In genomic region chr9:109320338-109320733, GRCh38 we compare ENCODE assay signal across 8 cellular contexts. TPM values are rescaled to one million over a fixed set of nuclear protein-coding genes. Genes with fewer than 3 reads are reported as not detected.
DNase-seq lines count a peak whose midpoint lies in the region; ATAC-seq, FAIRE-seq and TF ChIP-seq lines count a peak whose summit lies in the region.

No MANE protein-coding gene starts in this region.

- H3K4me2 ChIP-seq in H1 (ENCODE audit: insufficient read depth in 1 of 2, low read depth in 2 of 2, low read length in 2 of 2) = no peak overlapping the region; a peak in 1 of 4 replicates

- H3K27ac ChIP-seq in H1 (ENCODE audit: low read depth, low read length) (no peak overlapping the region), upper lobe of left lung (no peak overlapping the region), dorsolateral prefrontal cortex (no peak overlapping the region)

- peaks cover 6% of the 10 kb centered on the region for H3K23me2 ChIP-seq in H1 (ENCODE audit: low read depth, low read length)

- H2BK5ac ChIP-seq in H1 (ENCODE audit: low read depth, low read length) = no peak overlapping the region

- no peak overlapping the region for H3K56ac ChIP-seq in H1 (replicated peaks; ENCODE audit: insufficient read length, low read depth, low read length)

- TF ChIP-seq CTCF in H1 (IDR thresholded peaks at IDR 0.05; ENCODE audit: control extremely low read depth in 1 of 3, insufficient read depth in 1 of 3, low read depth in 1 of 3, low read length in 3 of 3) (peak in 1 of 3 experiments; percentile 2; a peak in 1 of 4 replicates), upper lobe of left lung (IDR thresholded peaks at IDR 0.05) (no peak), foreskin fibroblast (IDR thresholded peaks at IDR 0.05; ENCODE audit: low read depth, low read length) (no peak), dorsolateral prefrontal cortex (IDR thresholded peaks at IDR 0.05 in 54 of 56, conservative IDR thresholded peaks at IDR 0.05 in 2 of 56; ENCODE audit: low read depth in 1 of 56, partially characterized antibody in 56 of 56) (no peak)

- no peak overlapping the region for H3K14ac ChIP-seq in H1 (ENCODE audit: insufficient read length)

- H4K5ac ChIP-seq in H1 (ENCODE audit: insufficient read length, low read depth, low read length) = no peak overlapping the region

- H3K36me3 ChIP-seq in ES-I3 (ENCODE audit: insufficient read depth, low read length) = no peaks in the 10 kb centered on the region
- H3K36me3 ChIP-seq in H1 (ENCODE audit: control insufficient read depth in 2 of 4, insufficient read depth in 4 of 4, low read length in 3 of 4) = no peaks in the 10 kb centered on the region
- H3K36me3 ChIP-seq in upper lobe of left lung = no peaks in the 10 kb centered on the region

- H4K91ac ChIP-seq in H1 (replicated peaks; ENCODE audit: insufficient read length, low read length) = no peak overlapping the region

- intact Hi-C loops in dorsolateral prefrontal cortex (cut with DNase I) = loop anchor here (2.0 to 10.0 kb wide), 4 partner anchors 76 to 154 kb away; partner anchors contain the start of gene FRRS1L (in 1 of the 2)

- H3K4me3 ChIP-seq in H1 (ENCODE audit: extremely low read depth in 1 of 4, insufficient read depth in 2 of 4, low read depth in 3 of 4, low read length in 4 of 4) (peak overlapping the region in 3 of 4 experiments; percentile 81 to 87 (median 81); a peak in 3 of 8 replicates), upper lobe of left lung (peak overlapping the region in 3 of 4 donors; percentile 52 to 58 (median 53)), foreskin fibroblast (ENCODE audit: low read depth in 1 of 2, low read length in 2 of 2) (no peak overlapping the region), dorsolateral prefrontal cortex (peak overlapping the region in 16 of 59 donors; percentile 54 to 73 (median 64))

- H3K9me3 ChIP-seq in ES-I3 (ENCODE audit: control insufficient read depth, insufficient read depth, low read length) = no peaks in the 10 kb centered on the region
- no peaks in the 10 kb centered on the region for H3K9me3 ChIP-seq in H1 (ENCODE audit: insufficient read depth in 2 of 2, low read depth in 1 of 2, low read length in 1 of 2)
- H3K9me3 ChIP-seq in upper lobe of left lung = no peaks in the 10 kb centered on the region

- DNase-seq in H1 (ENCODE audit: low read depth in 1 of 2, low spot score in 2 of 2) (no peak), upper lobe of left lung (peak in 1 of 2 donors; percentile 82), DMS114 treated with DMSO at 0.1 percent for 48 hours (lab: John Stamatoyannopoulos, UW; ENCODE audit: unreplicated experiment) (no peak), foreskin fibroblast (no peak), dorsolateral prefrontal cortex (no peak)

- H3K9ac ChIP-seq in ES-I3 (ENCODE audit: low read depth, low read length) = peak overlapping the region; percentile 16
- peak overlapping the region in 1 of 4 experiments; percentile 89; a peak in 1 of 7 replicates for H3K9ac ChIP-seq in H1 (replicated peaks in 1 of 4; ENCODE audit: extremely low read depth in 1 of 4, low read depth in 3 of 4, low read length in 3 of 4)

- ATAC-seq in GM19467 (IDR thresholded peaks at IDR 0.05; ENCODE audit: unreplicated experiment) = peak; percentile 21
- peak; percentile 30 for ATAC-seq in HG03342 (IDR thresholded peaks at IDR 0.05; ENCODE audit: unreplicated experiment)
- no peak for ATAC-seq in upper lobe of left lung (ENCODE audit: low FRiP score in 2 of 2)

- TF ChIP-seq POLR2A in H1 (IDR thresholded peaks at IDR 0.05; ENCODE audit: control extremely low read depth in 1 of 2, low read depth in 2 of 2, low read length in 2 of 2) (no peak), upper lobe of left lung (IDR thresholded peaks at IDR 0.05) (no peak)

- no peak overlapping the region for H3K4ac ChIP-seq in H1 (replicated peaks; ENCODE audit: insufficient read length, low read depth, low read length)

- peaks cover 9 to 32% of the 10 kb centered on the region in 2 experiments for H3K79me2 ChIP-seq in H1 (ENCODE audit: control insufficient read depth in 1 of 2, insufficient read depth in 2 of 2, low read length in 2 of 2)

- TF ChIP-seq RAD21 in H1 (IDR thresholded peaks at IDR 0.05 in 1 of 2, conservative IDR thresholded peaks at IDR 0.05 in 1 of 2; ENCODE audit: low read depth in 2 of 2, low read length in 2 of 2) = peak in 1 of 2 experiments; percentile 9; a peak in 1 of 4 replicates

- POLR2A ChIA-PET in H1 (lab: Charles Lee; ENCODE audit: partially characterized antibody) = interaction anchor here (1.0 to 1.5 kb wide), 4 partner anchors 11 to 78 kb away, joined by 4 to 8 read pairs (median 5); no protein-coding TSS in a partner anchor

- 6% methylated on average over 19 of the region's 75 CpGs; no CpG with 5 or more reads in 1 of the 2 experiments for WGBS in H1 (ENCODE audit: extremely low coverage in 1 of 2, insufficient coverage in 1 of 2, insufficient read length in 1 of 2, insufficient replicate concordance in 2 of 2, low coverage in 1 of 2, low lambda C conversion rate in 2 of 2, missing lambda C conversion rate in 1 of 2), 2 experiments
- no CpG with 5 or more reads among the region's 75 CpGs for WGBS in upper lobe of left lung, 2 donors

- no peak overlapping the region for H2AK5ac ChIP-seq in H1 (ENCODE audit: low read depth, low read length)

- H4K20me1 ChIP-seq in H1 (replicated peaks in 1 of 2; ENCODE audit: control insufficient read depth in 1 of 2, insufficient read depth in 2 of 2, low read length in 2 of 2) = no peaks in the 10 kb centered on the region

- H2BK15ac ChIP-seq in H1 (ENCODE audit: low read length) = no peak overlapping the region

- no peak overlapping the region for H3K18ac ChIP-seq in H1 (ENCODE audit: extremely low read depth, low read length)

- CTCF ChIA-PET in H1 (lab: Charles Lee; ENCODE audit: partially characterized antibody) = interaction anchor here (0.6 to 5.7 kb wide), 6 partner anchors 14 to 138 kb away, joined by 3 to 96 read pairs (median 8); no protein-coding TSS in a partner anchor

- peaks cover 12% of the 10 kb centered on the region for H3K79me1 ChIP-seq in H1 (ENCODE audit: low read depth, low read length)

- H3K4me1 ChIP-seq in ES-I3 (ENCODE audit: insufficient read depth, low read length) (peaks cover 28% of the 10 kb centered on the region), H1 (replicated peaks in 1 of 4; ENCODE audit: control insufficient read depth in 3 of 4, insufficient read depth in 4 of 4, low read length in 3 of 4) (peaks cover 14 to 21% (median 15%) of the 10 kb centered on the region in 4 experiments), upper lobe of left lung (peaks cover 5 to 25% (median 20%) of the 10 kb centered on the region in 4 donors)

- no peak overlapping the region for H2BK12ac ChIP-seq in H1 (ENCODE audit: low read depth, low read length)

- peaks cover 0 to 8% (median 0%) of the 10 kb centered on the region in 4 experiments; a peak in 2 of 7 replicates for H3K27me3 ChIP-seq in H1 (replicated peaks in 1 of 4; ENCODE audit: control insufficient read depth in 3 of 4, extremely low read depth in 1 of 4, insufficient read depth in 3 of 4, low read length in 3 of 4)
- H3K27me3 ChIP-seq in upper lobe of left lung = peaks cover 0 to 12% (median 6%) of the 10 kb centered on the region in 4 donors
- peaks cover 0 to 8% (median 0%) of the 10 kb centered on the region in 45 donors for H3K27me3 ChIP-seq in dorsolateral prefrontal cortex

- no peak overlapping the region for H4K8ac ChIP-seq in H1 (ENCODE audit: extremely low read depth, insufficient read depth, low read length)

- H2BK20ac ChIP-seq in H1 (ENCODE audit: low read length) = no peak overlapping the region

- TF ChIP-seq EP300 in H1 (IDR thresholded peaks at IDR 0.05; ENCODE audit: borderline replicate concordance in 1 of 2, low read depth in 2 of 2, low read length in 2 of 2) (no peak), upper lobe of left lung (IDR thresholded peaks at IDR 0.05) (no peak)

- no peak for FAIRE-seq in H1 (lab: Jason Lieb, UNC)

- no peak overlapping the region for H2BK120ac ChIP-seq in H1 (replicated peaks; ENCODE audit: low read depth, low read length)

- no peak overlapping the region for H3K23ac ChIP-seq in H1 (ENCODE audit: insufficient read length)

- no peak overlapping the region for H2AFZ ChIP-seq in H1 (ENCODE audit: low read length)

TF ChIP-seq in H1, 55 proteins besides CTCF, POLR2A, EP300 and RAD21 (continues in another document):
- TF ChIP-seq PHF8 (conservative IDR thresholded peaks at IDR 0.05; ENCODE audit: low read depth, low read length) (no peak), CHD2 (IDR thresholded peaks at IDR 0.05; ENCODE audit: low read length) (no peak), ATF2 (IDR thresholded peaks at IDR 0.05; ENCODE audit: low read length) (no peak), SAP30 (IDR thresholded peaks at IDR 0.05; ENCODE audit: insufficient read depth, insufficient replicate concordance, low read length) (no peak), BACH1 (IDR thresholded peaks at IDR 0.05; ENCODE audit: low read length) (no peak), ZNF274 (IDR thresholded peaks at IDR 0.05; ENCODE audit: borderline replicate concordance, extremely low read depth, low read length) (no peak), HDAC2 (IDR thresholded peaks at IDR 0.05; ENCODE audit: borderline replicate concordance in 1 of 2, low read depth in 2 of 2, low read length in 2 of 2) (no peak), BCL11A (IDR thresholded peaks at IDR 0.05; ENCODE audit: low read depth in 2 of 2, low read length in 2 of 2) (no peak)

RNA-seq across cellular contexts. Expression of gene EPB41L4B, which starts 0.5 kb away (rescaled TPM):
- total RNA-seq in H1 (2021; fragmentation: NEBNext Ultra II Directional; extraction: Animal tissue kit (Norgen Biotek cat#: 25700)) = 23.7 and 25.0 TPM in 2 replicates
- polyA plus RNA-seq in H1 (2011; rRNA removed) = 7.7 and 11.9 TPM in 2 replicates
- polyA plus RNA-seq in H1 (2011; cell fraction: cytosol; rRNA removed) = 15.5 TPM
- 10.2 TPM for polyA plus RNA-seq in H1 (2011; cell fraction: nucleus; rRNA removed)
- polyA plus RNA-seq in H1 (2012, experiment 1 of 2) = 12.9 to 21.5 TPM (median 14.9 TPM) in 4 replicates
- 3.3 TPM for polyA plus RNA-seq in H1 (2012, experiment 2 of 2)
- 15.4 TPM for polyA plus RNA-seq in H1 (2013, experiment 1 of 2)
- 15.1 TPM for polyA plus RNA-seq in H1 (2013, experiment 2 of 2)
- 21.2 and 23.6 TPM in 2 replicates for polyA minus RNA-seq in H1 (2011; rRNA and poly(A)+ RNA removed)
- 14.4 TPM for polyA minus RNA-seq in H1 (2011; cell fraction: cytosol; rRNA and poly(A)+ RNA removed)
- 18.4 TPM for polyA minus RNA-seq in H1 (2011; cell fraction: nucleus; rRNA and poly(A)+ RNA removed)
- total RNA-seq in upper lobe of left lung (10 to 100 TPM in 3 of 6 donors, 1 to 10 TPM in 3; 8.3 to 28.0 (median 10.9) TPM), dorsolateral prefrontal cortex (10 to 100 TPM in 119 of 120 experiments, 1 to 10 TPM in 1; 9.2 to 51.1 (median 29.8) TPM)

Comparison
In these comparisons a context has a peak if more than half of its experiments do, and no peak if none do; other contexts are left out.
1. ATAC-seq: peak in GM19467 (single experiment) and HG03342 (single experiment); none in upper lobe of left lung (0 of 2).
2. H3K4me3 ChIP-seq: peak in H1 (3 of 4) and upper lobe of left lung (3 of 4); none in foreskin fibroblast (0 of 2).